9 cellular contexts compared by ENCODE assay signal in the genomic region with DNA sequence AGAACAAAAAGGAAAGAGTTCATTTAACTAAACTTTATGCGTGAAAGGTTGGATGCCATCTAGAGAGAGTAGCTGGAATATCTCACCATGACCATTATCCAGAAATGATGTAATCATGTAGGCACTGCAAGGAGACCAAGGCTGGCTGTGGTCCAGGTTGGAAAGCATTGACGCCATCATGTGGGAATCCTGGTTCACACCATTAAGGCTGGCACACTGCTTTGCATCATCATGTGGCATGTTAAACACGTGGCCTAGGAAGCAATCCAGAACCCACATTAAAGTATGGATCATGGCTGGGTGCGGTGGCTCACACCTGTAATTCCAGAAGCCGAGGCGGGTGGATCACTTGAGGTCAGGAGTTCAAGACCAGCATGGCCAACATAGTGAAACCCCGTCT. TPM values are rescaled to one million over a fixed set of nuclear protein-coding genes. Genes with fewer than 3 reads are reported as not detected.
DNase-seq lines count a peak whose midpoint lies in the region; ATAC-seq and TF ChIP-seq lines count a peak whose summit lies in the region.
"Had no signal": no experiment of that assay in that cellular context is flagged by ENCODE, and none has a peak within 500 bp of the region (broad histone marks: within the 10 kb centered on the region; RNA-seq: fewer than 3 reads in every experiment).

No MANE protein-coding gene starts in this region.

- TF ChIP-seq CTCF in SK-N-SH (IDR thresholded peaks at IDR 0.05), result peak; percentile 29; the same call in 1 of the 2 replicates

- no peak for ATAC-seq in activated CD4-positive, CD25-positive, alpha-beta regulatory T cell treated with anti-CD3 and anti-CD28 coated beads, Interleukin-2, amount 50 U/mL, for 24 hours
- no peak for ATAC-seq in GM19328 (IDR thresholded peaks at IDR 0.05; ENCODE audit: unreplicated experiment)

- no peak overlapping the region for H3K9ac ChIP-seq in SK-N-SH
- H3K9ac ChIP-seq in skeletal muscle satellite cell (ENCODE audit: low read depth, low read length), result peak overlapping the region; percentile 36

- no peak for TF ChIP-seq EP300 in SK-N-SH (IDR thresholded peaks at IDR 0.05; ENCODE audit: borderline replicate concordance in 1 of 2, low read depth in 1 of 2, low read length in 1 of 2)

- H3K4me3 ChIP-seq in SK-N-SH (ENCODE audit: low read depth in 2 of 2, low read length in 1 of 2), result peak overlapping the region in 1 of 2 experiments; percentile 89; a peak in 2 of 4 replicates
- H3K4me3 ChIP-seq in skeletal muscle satellite cell (ENCODE audit: low read length), result peak overlapping the region; percentile 27

- H3K79me2 ChIP-seq in SK-N-SH (ENCODE audit: insufficient read depth), result peaks cover 46% of the 10 kb centered on the region

- H3K9me3 ChIP-seq in SK-N-SH (no peaks in the 10 kb centered on the region), skeletal muscle satellite cell (replicated peaks; ENCODE audit: low read length) (no peaks in the 10 kb centered on the region)

- H3K4me1 ChIP-seq in SK-N-SH (ENCODE audit: control insufficient read depth in 1 of 2, insufficient read depth in 2 of 2, low read depth in 1 of 2, low read length in 1 of 2) (peaks cover 29 to 36% of the 10 kb centered on the region in 2 experiments), skeletal muscle satellite cell (ENCODE audit: control insufficient read depth, insufficient read depth, low read length) (peaks cover 46% of the 10 kb centered on the region)

- POLR2A ChIA-PET in SK-N-SH (lab: Yijun Ruan, JAX), result no interaction called here

- peak overlapping the region; percentile 83 for H3K4me2 ChIP-seq in SK-N-SH
- peak overlapping the region; percentile 97 for H3K4me2 ChIP-seq in skeletal muscle satellite cell (ENCODE audit: low read length)

- WGBS in SK-N-SH (ENCODE audit: low lambda C conversion rate), result 79% methylated on average over 7 of the region's 7 CpGs

- DNase-seq in ELR (ENCODE audit: low read depth) (peak; percentile 75), SK-N-SH (peak; percentile 29), glomerular endothelial cell (ENCODE audit: extremely low read depth, low read depth, low spot score) (peak; percentile 78), SIG-M5 (lab: John Stamatoyannopoulos, UW) (no peak), NCI-H1436 treated with DMSO at 0.1 percent for 48 hours (lab: John Stamatoyannopoulos, UW) (no peak)
- DNase-seq: activated naive CD4-positive, alpha-beta T cell treated with anti-CD3 and anti-CD28 coated beads, Interleukin-2, amount 50 U/mL, for 16 hours had no signal

- H3K9me2 ChIP-seq in SK-N-SH, result no peaks in the 10 kb centered on the region

- CTCF ChIA-PET in SK-N-SH (lab: Yijun Ruan, JAX), result interaction anchor here (0.6 to 4.2 kb wide), 11 partner anchors 9 to 1905 kb away, joined by 3 to 19 read pairs (median 4); no protein-coding TSS in a partner anchor

- peak overlapping the region in 1 of 2 experiments; percentile 78; a peak in 1 of 4 replicates for H3K27ac ChIP-seq in SK-N-SH (ENCODE audit: low read depth in 2 of 2, low read length in 1 of 2)

- H3F3A ChIP-seq in SK-N-SH (replicated peaks; ENCODE audit: insufficient read depth), result peaks cover 57% of the 10 kb centered on the region

- H4K20me1 ChIP-seq in SK-N-SH (ENCODE audit: insufficient read depth), result peaks cover 88% of the 10 kb centered on the region

- H3K36me3 ChIP-seq in SK-N-SH (replicated peaks in 1 of 2; ENCODE audit: control insufficient read depth in 1 of 2, insufficient read depth in 2 of 2, low read length in 1 of 2) (peaks cover 61 to 63% of the 10 kb centered on the region in 2 experiments), skeletal muscle satellite cell (ENCODE audit: insufficient read depth, low read length) (peaks cover 61% of the 10 kb centered on the region)

- H3K27me3 ChIP-seq in SK-N-SH (ENCODE audit: insufficient read depth), result no peaks in the 10 kb centered on the region
- H3K27me3 ChIP-seq in skeletal muscle satellite cell (ENCODE audit: control insufficient read depth, insufficient read depth, low read length), result no peaks in the 10 kb centered on the region

- H2AFZ ChIP-seq in SK-N-SH (ENCODE audit: low read depth), result no peak overlapping the region

- peak; percentile 28 for TF ChIP-seq RAD21 in SK-N-SH (IDR thresholded peaks at IDR 0.05; ENCODE audit: low read length)

TF ChIP-seq in SK-N-SH, 30 proteins besides CTCF, POLR2A, EP300 and RAD21 (continues in another document):
- TF ChIP-seq CHD2 (IDR thresholded peaks at IDR 0.05; ENCODE audit: low read length, partially characterized antibody), result no peak
- TF ChIP-seq, protein P1, sequence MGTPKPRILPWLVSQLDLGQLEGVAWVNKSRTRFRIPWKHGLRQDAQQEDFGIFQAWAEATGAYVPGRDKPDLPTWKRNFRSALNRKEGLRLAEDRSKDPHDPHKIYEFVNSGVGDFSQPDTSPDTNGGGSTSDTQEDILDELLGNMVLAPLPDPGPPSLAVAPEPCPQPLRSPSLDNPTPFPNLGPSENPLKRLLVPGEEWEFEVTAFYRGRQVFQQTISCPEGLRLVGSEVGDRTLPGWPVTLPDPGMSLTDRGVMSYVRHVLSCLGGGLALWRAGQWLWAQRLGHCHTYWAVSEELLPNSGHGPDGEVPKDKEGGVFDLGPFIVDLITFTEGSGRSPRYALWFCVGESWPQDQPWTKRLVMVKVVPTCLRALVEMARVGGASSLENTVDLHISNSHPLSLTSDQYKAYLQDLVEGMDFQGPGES (IDR thresholded peaks at IDR 0.05; ENCODE audit: low read depth, low read length), result no peak
- TF ChIP-seq TCF12 (IDR thresholded peaks at IDR 0.05), result peak; percentile 26; the same call in 1 of the 2 replicates
- TF ChIP-seq FOSL2 (IDR thresholded peaks at IDR 0.05; ENCODE audit: borderline replicate concordance, low read depth), result no peak
- TF ChIP-seq RFX5 (IDR thresholded peaks at IDR 0.05; ENCODE audit: low read length), result no peak
- TF ChIP-seq NFIC (IDR thresholded peaks at IDR 0.05; ENCODE audit: borderline replicate concordance), result peak; percentile 73
- no peak for TF ChIP-seq ELF1 (IDR thresholded peaks at IDR 0.05)
- TF ChIP-seq, protein P2, sequence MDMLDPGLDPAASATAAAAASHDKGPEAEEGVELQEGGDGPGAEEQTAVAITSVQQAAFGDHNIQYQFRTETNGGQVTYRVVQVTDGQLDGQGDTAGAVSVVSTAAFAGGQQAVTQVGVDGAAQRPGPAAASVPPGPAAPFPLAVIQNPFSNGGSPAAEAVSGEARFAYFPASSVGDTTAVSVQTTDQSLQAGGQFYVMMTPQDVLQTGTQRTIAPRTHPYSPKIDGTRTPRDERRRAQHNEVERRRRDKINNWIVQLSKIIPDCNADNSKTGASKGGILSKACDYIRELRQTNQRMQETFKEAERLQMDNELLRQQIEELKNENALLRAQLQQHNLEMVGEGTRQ (IDR thresholded peaks at IDR 0.05; ENCODE audit: borderline replicate concordance, low read depth, low read length), result no peak
- no peak for TF ChIP-seq FOXJ3 (CRISPR knock-in tag; IDR thresholded peaks at IDR 0.05)
- no peak for TF ChIP-seq RCOR1 (IDR thresholded peaks at IDR 0.05; ENCODE audit: low read length)
- TF ChIP-seq TAF1 (IDR thresholded peaks at IDR 0.05; ENCODE audit: borderline replicate concordance, low read depth, low read length), result no peak
- peak; percentile 53; the same call in 1 of the 2 replicates for TF ChIP-seq MXI1 (IDR thresholded peaks at IDR 0.05; ENCODE audit: low read depth, low read length)
- TF ChIP-seq GABPA (IDR thresholded peaks at IDR 0.05; ENCODE audit: low read depth), result no peak
- TF ChIP-seq MEF2A (IDR thresholded peaks at IDR 0.05; ENCODE audit: borderline replicate concordance, low read depth), result no peak
- no peak for TF ChIP-seq GATA2 (CRISPR knock-in tag; IDR thresholded peaks at IDR 0.05)
- TF ChIP-seq, protein P3, sequence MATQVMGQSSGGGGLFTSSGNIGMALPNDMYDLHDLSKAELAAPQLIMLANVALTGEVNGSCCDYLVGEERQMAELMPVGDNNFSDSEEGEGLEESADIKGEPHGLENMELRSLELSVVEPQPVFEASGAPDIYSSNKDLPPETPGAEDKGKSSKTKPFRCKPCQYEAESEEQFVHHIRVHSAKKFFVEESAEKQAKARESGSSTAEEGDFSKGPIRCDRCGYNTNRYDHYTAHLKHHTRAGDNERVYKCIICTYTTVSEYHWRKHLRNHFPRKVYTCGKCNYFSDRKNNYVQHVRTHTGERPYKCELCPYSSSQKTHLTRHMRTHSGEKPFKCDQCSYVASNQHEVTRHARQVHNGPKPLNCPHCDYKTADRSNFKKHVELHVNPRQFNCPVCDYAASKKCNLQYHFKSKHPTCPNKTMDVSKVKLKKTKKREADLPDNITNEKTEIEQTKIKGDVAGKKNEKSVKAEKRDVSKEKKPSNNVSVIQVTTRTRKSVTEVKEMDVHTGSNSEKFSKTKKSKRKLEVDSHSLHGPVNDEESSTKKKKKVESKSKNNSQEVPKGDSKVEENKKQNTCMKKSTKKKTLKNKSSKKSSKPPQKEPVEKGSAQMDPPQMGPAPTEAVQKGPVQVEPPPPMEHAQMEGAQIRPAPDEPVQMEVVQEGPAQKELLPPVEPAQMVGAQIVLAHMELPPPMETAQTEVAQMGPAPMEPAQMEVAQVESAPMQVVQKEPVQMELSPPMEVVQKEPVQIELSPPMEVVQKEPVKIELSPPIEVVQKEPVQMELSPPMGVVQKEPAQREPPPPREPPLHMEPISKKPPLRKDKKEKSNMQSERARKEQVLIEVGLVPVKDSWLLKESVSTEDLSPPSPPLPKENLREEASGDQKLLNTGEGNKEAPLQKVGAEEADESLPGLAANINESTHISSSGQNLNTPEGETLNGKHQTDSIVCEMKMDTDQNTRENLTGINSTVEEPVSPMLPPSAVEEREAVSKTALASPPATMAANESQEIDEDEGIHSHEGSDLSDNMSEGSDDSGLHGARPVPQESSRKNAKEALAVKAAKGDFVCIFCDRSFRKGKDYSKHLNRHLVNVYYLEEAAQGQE (IDR thresholded peaks at IDR 0.05; ENCODE audit: low read depth, low read length), result no peak
- TF ChIP-seq FOXM1 (IDR thresholded peaks at IDR 0.05; ENCODE audit: low read depth), result no peak
- TF ChIP-seq TEAD4 (IDR thresholded peaks at IDR 0.05; ENCODE audit: borderline replicate concordance, insufficient read depth), result no peak
- TF ChIP-seq, protein P4, sequence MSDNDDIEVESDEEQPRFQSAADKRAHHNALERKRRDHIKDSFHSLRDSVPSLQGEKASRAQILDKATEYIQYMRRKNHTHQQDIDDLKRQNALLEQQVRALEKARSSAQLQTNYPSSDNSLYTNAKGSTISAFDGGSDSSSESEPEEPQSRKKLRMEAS (IDR thresholded peaks at IDR 0.05; ENCODE audit: low read depth), result peak; percentile 85
- TF ChIP-seq SIN3A (IDR thresholded peaks at IDR 0.05; ENCODE audit: borderline replicate concordance, low read depth, low read length), result no peak
- TF ChIP-seq EZH2phosphoT487 (IDR thresholded peaks at IDR 0.05; ENCODE audit: borderline replicate concordance, low read depth), result no peak

RNA-seq across cellular contexts. Expression of a gene that starts 4.3 kb away (rescaled TPM):
- polyA plus RNA-seq in SK-N-SH (2012; rRNA removed), result 118 and 137 TPM in 2 replicates
- 69.8 and 75.6 TPM in 2 replicates for polyA plus RNA-seq in SK-N-SH (2012; cell fraction: cytosol; rRNA removed)
- polyA plus RNA-seq in SK-N-SH (2012; cell fraction: nucleus; rRNA removed), result 389 and 512 TPM in 2 replicates
- 19.1 and 20.7 TPM in 2 replicates for total RNA-seq in glomerular endothelial cell
- total RNA-seq in skeletal muscle satellite cell (2012; rRNA removed), result 208 and 270 TPM in 2 replicates

Comparison
In these comparisons a context has a peak if more than half of its experiments do, and no peak if none do; other contexts are left out.
1. DNase-seq: peak in ELR (single experiment), SK-N-SH (single experiment) and glomerular endothelial cell (single experiment); none in SIG-M5 (single experiment) and NCI-H1436 treated with DMSO at 0.1 percent for 48 hours (single experiment).